12 cellular contexts compared by ENCODE assay signal in genomic region chr20:63973160-63973479, GRCh38. TPM values are rescaled to one million over a fixed set of nuclear protein-coding genes. Genes with fewer than 3 reads are reported as not detected.
A peak's percentile ranks its signal among the peaks of the same experiment; 100 is the strongest.
DNase-seq lines count a peak whose midpoint lies in the region; ATAC-seq and TF ChIP-seq lines count a peak whose summit lies in the region.
"Had no signal": no experiment of that assay in that cellular context is flagged by ENCODE, and none has a peak within 500 bp of the region (broad histone marks: within the 10 kb centered on the region; RNA-seq: fewer than 3 reads in every experiment).

No MANE protein-coding gene starts in this region.

- POLR2A ChIA-PET in activated CD8-positive, alpha-beta T cell treated with anti-CD3 and anti-CD28 coated beads for 36 hours (lab: Charles Lee), result interaction anchor here (1.3 kb wide), 1 partner anchor 9 kb away, joined by 4 read pairs; no protein-coding TSS in a partner anchor
- POLR2A ChIA-PET in activated CD8-positive, alpha-beta T cell treated with anti-CD3 and anti-CD28 coated beads, Interleukin-2, amount 10 ng/mL, durations not matched to agents 7 days and 5 days (lab: Charles Lee), result interaction anchor here (1.1 kb wide), 1 partner anchor 9 kb away, joined by 3 read pairs; no protein-coding TSS in a partner anchor

- H3K4me3 Mint-ChIP-seq in activated CD8-positive, alpha-beta T cell treated with anti-CD3 and anti-CD28 coated beads for 36 hours, result no peak overlapping the region
- no peak overlapping the region for H3K4me3 Mint-ChIP-seq in activated CD8-positive, alpha-beta T cell treated with anti-CD3 and anti-CD28 coated beads, Interleukin-2, amount 10 ng/mL, durations not matched to agents 7 days and 5 days
- H3K4me3 Mint-ChIP-seq in activated T-helper 17 cell treated with anti-CD3 and anti-CD28 coated beads, Interleukin-2, amount 50 U/mL, for 72 hours, result peak overlapping the region; percentile 30
- no peak overlapping the region for H3K4me3 Mint-ChIP-seq in stimulated activated effector memory CD8-positive, alpha-beta T cell treated with anti-CD3 and anti-CD28 coated beads, Interleukin-12 subunit alpha, Interleukin-12 subunit beta, amount 100 ng/mL, for 72 hours
- H3K4me3 Mint-ChIP-seq: activated naive CD4-positive, alpha-beta T cell treated with anti-CD3 and anti-CD28 coated beads for 36 hours had no signal

- H3K9ac ChIP-seq in iPS-20b (ENCODE audit: low read depth, low read length), result peak overlapping the region; percentile 23; the same call in 1 of the 2 replicates

- H3K27ac ChIP-seq in iPS-20b (ENCODE audit: low read length), result no peak overlapping the region

- H3K27me3 Mint-ChIP-seq in activated CD8-positive, alpha-beta T cell treated with anti-CD3 and anti-CD28 coated beads for 36 hours, result no peaks in the 10 kb centered on the region
- no peaks in the 10 kb centered on the region for H3K27me3 Mint-ChIP-seq in activated CD8-positive, alpha-beta T cell treated with anti-CD3 and anti-CD28 coated beads, Interleukin-2, amount 10 ng/mL, durations not matched to agents 7 days and 5 days (ENCODE audit: low read depth)
- no peaks in the 10 kb centered on the region for H3K27me3 Mint-ChIP-seq in activated T-helper 17 cell treated with anti-CD3 and anti-CD28 coated beads, Interleukin-2, amount 50 U/mL, for 72 hours

- intact Hi-C loops in activated CD8-positive, alpha-beta T cell treated with anti-CD3 and anti-CD28 coated beads for 36 hours (cut with micrococcal nuclease), result loop anchor here (5.0 to 10.0 kb wide), 2 partner anchors 92 to 186 kb away; partner anchors contain the start of gene TCEA2

- DNase-seq in activated CD8-positive, alpha-beta T cell treated with anti-CD3 and anti-CD28 coated beads for 36 hours, result peak; percentile 2
- no peak for DNase-seq in activated CD8-positive, alpha-beta T cell treated with anti-CD3 and anti-CD28 coated beads, Interleukin-2, amount 10 ng/mL, durations not matched to agents 7 days and 5 days
- DNase-seq in stimulated activated effector memory CD8-positive, alpha-beta T cell treated with anti-CD3 and anti-CD28 coated beads, Interleukin-12 subunit alpha, Interleukin-12 subunit beta, amount 100 ng/mL, for 72 hours (ENCODE audit: low spot score in 2 of 2), result no peak
- DNase-seq in Kasumi-1 (lab: John Stamatoyannopoulos, UW) (no peak), GF-D8 (lab: John Stamatoyannopoulos, UW) (no peak)
- no peak for DNase-seq in activated T-cell treated with anti-CD3 and anti-CD28 coated beads, Interleukin-2, amount 50 U/mL, for 1 hour

- ATAC-seq in activated CD8-positive, alpha-beta T cell treated with anti-CD3 and anti-CD28 coated beads for 36 hours, result no peak
- no peak for ATAC-seq in activated CD8-positive, alpha-beta T cell treated with anti-CD3 and anti-CD28 coated beads, Interleukin-2, amount 10 ng/mL, durations not matched to agents 7 days and 5 days
- no peak for ATAC-seq in activated T-helper 17 cell treated with anti-CD3 and anti-CD28 coated beads, Interleukin-2, amount 50 U/mL, for 72 hours (replicated peaks)
- ATAC-seq in stimulated activated effector memory CD8-positive, alpha-beta T cell treated with anti-CD3 and anti-CD28 coated beads, Interleukin-12 subunit alpha, Interleukin-12 subunit beta, amount 100 ng/mL, for 72 hours, result no peak

- H3K9me3 Mint-ChIP-seq in activated CD8-positive, alpha-beta T cell treated with anti-CD3 and anti-CD28 coated beads for 36 hours, result no peaks in the 10 kb centered on the region
- no peaks in the 10 kb centered on the region for H3K9me3 Mint-ChIP-seq in activated CD8-positive, alpha-beta T cell treated with anti-CD3 and anti-CD28 coated beads, Interleukin-2, amount 10 ng/mL, durations not matched to agents 7 days and 5 days (ENCODE audit: insufficient read depth)
- H3K9me3 Mint-ChIP-seq in activated T-helper 17 cell treated with anti-CD3 and anti-CD28 coated beads, Interleukin-2, amount 50 U/mL, for 72 hours, result no peaks in the 10 kb centered on the region
- no peaks in the 10 kb centered on the region for H3K9me3 Mint-ChIP-seq in stimulated activated effector memory CD8-positive, alpha-beta T cell treated with anti-CD3 and anti-CD28 coated beads, Interleukin-12 subunit alpha, Interleukin-12 subunit beta, amount 100 ng/mL, for 72 hours
- H3K9me3 Mint-ChIP-seq: activated naive CD4-positive, alpha-beta T cell treated with anti-CD3 and anti-CD28 coated beads for 36 hours had no signal

- no peaks in the 10 kb centered on the region for H3K9me3 ChIP-seq in iPS-20b (ENCODE audit: insufficient read depth, low read depth, low read length)
- H3K9me3 ChIP-seq: breast epithelium, MG63, Peyer's patch had no signal

- H3K4me1 ChIP-seq in iPS-20b (ENCODE audit: insufficient read depth, low read length), result no peaks in the 10 kb centered on the region

- H3K4me1 Mint-ChIP-seq in activated CD8-positive, alpha-beta T cell treated with anti-CD3 and anti-CD28 coated beads for 36 hours (ENCODE audit: low read depth), result peaks cover 40% of the 10 kb centered on the region
- H3K4me1 Mint-ChIP-seq in activated CD8-positive, alpha-beta T cell treated with anti-CD3 and anti-CD28 coated beads, Interleukin-2, amount 10 ng/mL, durations not matched to agents 7 days and 5 days (ENCODE audit: low read depth), result peaks cover 54% of the 10 kb centered on the region
- H3K4me1 Mint-ChIP-seq in activated T-helper 17 cell treated with anti-CD3 and anti-CD28 coated beads, Interleukin-2, amount 50 U/mL, for 72 hours, result peaks cover 31% of the 10 kb centered on the region
- H3K4me1 Mint-ChIP-seq in stimulated activated effector memory CD8-positive, alpha-beta T cell treated with anti-CD3 and anti-CD28 coated beads, Interleukin-12 subunit alpha, Interleukin-12 subunit beta, amount 100 ng/mL, for 72 hours, result peaks cover 50% of the 10 kb centered on the region

- no peak overlapping the region for H3K27ac Mint-ChIP-seq in activated CD8-positive, alpha-beta T cell treated with anti-CD3 and anti-CD28 coated beads for 36 hours
- H3K27ac Mint-ChIP-seq in activated CD8-positive, alpha-beta T cell treated with anti-CD3 and anti-CD28 coated beads, Interleukin-2, amount 10 ng/mL, durations not matched to agents 7 days and 5 days, result no peak overlapping the region
- H3K27ac Mint-ChIP-seq in activated T-helper 17 cell treated with anti-CD3 and anti-CD28 coated beads, Interleukin-2, amount 50 U/mL, for 72 hours, result peak overlapping the region; percentile 66
- peak overlapping the region; percentile 82 for H3K27ac Mint-ChIP-seq in stimulated activated effector memory CD8-positive, alpha-beta T cell treated with anti-CD3 and anti-CD28 coated beads, Interleukin-12 subunit alpha, Interleukin-12 subunit beta, amount 100 ng/mL, for 72 hours
- H3K27ac Mint-ChIP-seq: activated naive CD4-positive, alpha-beta T cell treated with anti-CD3 and anti-CD28 coated beads for 36 hours had no signal

- peaks cover 3% of the 10 kb centered on the region; the same call in 1 of the 2 replicates for H3K36me3 ChIP-seq in iPS-20b (ENCODE audit: insufficient read depth, low read depth, low read length)
- H3K36me3 ChIP-seq: breast epithelium, Peyer's patch had no signal

- no peak for TF ChIP-seq CTCF in activated CD8-positive, alpha-beta T cell treated with anti-CD3 and anti-CD28 coated beads for 36 hours (IDR thresholded peaks at IDR 0.05)

- H3K4me3 ChIP-seq in iPS-20b (ENCODE audit: low read length), result peak overlapping the region; percentile 67; the same call in 1 of the 2 replicates

- peaks cover 23% of the 10 kb centered on the region for H3K27me3 ChIP-seq in iPS-20b (ENCODE audit: insufficient read depth, low read length)
- H3K27me3 ChIP-seq: breast epithelium, MG63, Peyer's patch had no signal

- peaks cover 19% of the 10 kb centered on the region for H3K36me3 Mint-ChIP-seq in activated CD8-positive, alpha-beta T cell treated with anti-CD3 and anti-CD28 coated beads for 36 hours (ENCODE audit: low read depth)
- peaks cover 23% of the 10 kb centered on the region for H3K36me3 Mint-ChIP-seq in activated CD8-positive, alpha-beta T cell treated with anti-CD3 and anti-CD28 coated beads, Interleukin-2, amount 10 ng/mL, durations not matched to agents 7 days and 5 days (ENCODE audit: low read depth)
- H3K36me3 Mint-ChIP-seq in activated T-helper 17 cell treated with anti-CD3 and anti-CD28 coated beads, Interleukin-2, amount 50 U/mL, for 72 hours (ENCODE audit: low read depth), result peaks cover 38% of the 10 kb centered on the region
- H3K36me3 Mint-ChIP-seq in stimulated activated effector memory CD8-positive, alpha-beta T cell treated with anti-CD3 and anti-CD28 coated beads, Interleukin-12 subunit alpha, Interleukin-12 subunit beta, amount 100 ng/mL, for 72 hours, result peaks cover 85% of the 10 kb centered on the region

- CTCF ChIA-PET in activated CD8-positive, alpha-beta T cell treated with anti-CD3 and anti-CD28 coated beads for 36 hours (lab: Charles Lee), result interaction anchor here (0.7 to 2.7 kb wide), 21 partner anchors 9 to 477 kb away, joined by 3 to 14 read pairs (median 7); partner anchors contain the start of gene TPD52L2
- CTCF ChIA-PET in activated CD8-positive, alpha-beta T cell treated with anti-CD3 and anti-CD28 coated beads, Interleukin-2, amount 10 ng/mL, durations not matched to agents 7 days and 5 days (lab: Charles Lee), result interaction anchor here (0.7 to 3.7 kb wide), 11 partner anchors 9 to 455 kb away, joined by 3 to 17 read pairs (median 8); partner anchors contain the start of genes C20orf204, PTK6 and UCKL1

RNA-seq across cellular contexts. Expression of gene ZNF512B, which starts 3.4 kb away (rescaled TPM):
- total RNA-seq in activated CD8-positive, alpha-beta T cell treated with anti-CD3 and anti-CD28 coated beads for 36 hours, result 1 to 10 TPM; 7.5 to 8.6 TPM
- 10 to 100 TPM; 12.0 to 12.1 TPM for total RNA-seq in activated CD8-positive, alpha-beta T cell treated with anti-CD3 and anti-CD28 coated beads, Interleukin-2, amount 10 ng/mL, durations not matched to agents 7 days and 5 days
- 10 to 100 TPM; 13.9 to 21.3 TPM for total RNA-seq in activated T-helper 17 cell treated with anti-CD3 and anti-CD28 coated beads, Interleukin-2, amount 50 U/mL, for 72 hours

RNA-seq across cellular contexts. Expression of gene SAMD10, which starts 6.3 kb away (rescaled TPM):
- 10 to 100 TPM; 17.4 to 17.5 TPM for total RNA-seq in activated CD8-positive, alpha-beta T cell treated with anti-CD3 and anti-CD28 coated beads for 36 hours
- total RNA-seq in activated CD8-positive, alpha-beta T cell treated with anti-CD3 and anti-CD28 coated beads, Interleukin-2, amount 10 ng/mL, durations not matched to agents 7 days and 5 days, result 10 to 100 TPM; 12.0 to 12.5 TPM
- total RNA-seq in activated T-helper 17 cell treated with anti-CD3 and anti-CD28 coated beads, Interleukin-2, amount 50 U/mL, for 72 hours, result 10 to 100 TPM; 21.4 to 32.7 TPM

RNA-seq across cellular contexts. Expression of gene PRPF6, which starts 7.8 kb away (rescaled TPM):
- total RNA-seq in activated CD8-positive, alpha-beta T cell treated with anti-CD3 and anti-CD28 coated beads for 36 hours, result 10 to 100 TPM; 53.0 to 55.5 TPM
- total RNA-seq in activated CD8-positive, alpha-beta T cell treated with anti-CD3 and anti-CD28 coated beads, Interleukin-2, amount 10 ng/mL, durations not matched to agents 7 days and 5 days, result 10 to 100 TPM; 64.7 to 68.3 TPM
- 10 to 100 TPM; 88.5 to 97.4 TPM for total RNA-seq in activated T-helper 17 cell treated with anti-CD3 and anti-CD28 coated beads, Interleukin-2, amount 50 U/mL, for 72 hours

RNA-seq across cellular contexts. Expression of gene UCKL1, which starts 16.9 kb away (rescaled TPM):
- total RNA-seq in activated CD8-positive, alpha-beta T cell treated with anti-CD3 and anti-CD28 coated beads for 36 hours, result 10 to 100 TPM; 31.5 to 32.6 TPM
- 10 to 100 TPM; 41.1 to 45.4 TPM for total RNA-seq in activated CD8-positive, alpha-beta T cell treated with anti-CD3 and anti-CD28 coated beads, Interleukin-2, amount 10 ng/mL, durations not matched to agents 7 days and 5 days
- 10 to 100 TPM; 27.5 to 36.2 TPM for total RNA-seq in activated T-helper 17 cell treated with anti-CD3 and anti-CD28 coated beads, Interleukin-2, amount 50 U/mL, for 72 hours

Comparison
In these comparisons a context has a peak if more than half of its experiments do, and no peak if none do; other contexts are left out.
1. H3K27ac Mint-ChIP-seq: peak in activated T-helper 17 cell treated with anti-CD3 and anti-CD28 coated beads, Interleukin-2, amount 50 U/mL, for 72 hours (single experiment) and stimulated activated effector memory CD8-positive, alpha-beta T cell treated with anti-CD3 and anti-CD28 coated beads, Interleukin-12 subunit alpha, Interleukin-12 subunit beta, amount 100 ng/mL, for 72 hours (single experiment); none in activated CD8-positive, alpha-beta T cell treated with anti-CD3 and anti-CD28 coated beads for 36 hours (single experiment) and activated CD8-positive, alpha-beta T cell treated with anti-CD3 and anti-CD28 coated beads, Interleukin-2, amount 10 ng/mL, durations not matched to agents 7 days and 5 days (single experiment).